ENCODE assay signal across 27 cellular contexts in genomic region chr4:141427726-141428296, GRCh38.
"Had no signal": no experiment of that assay in that cellular context is flagged by ENCODE, and none has a peak within 500 bp of the region (broad histone marks: within the 10 kb centered on the region; RNA-seq: fewer than 3 reads in every experiment).

No MANE protein-coding gene starts in this region.

- H3K36me3 ChIP-seq: adrenal gland, colonic mucosa, esophagus squamous epithelium, pancreas, right lobe of liver, uterus had no signal

- DNase-seq: activated B cell treated with CpG ODN at 0.5 μM for 24 hours; activated CD4-positive, alpha-beta T cell treated with anti-CD3 and anti-CD28 coated beads for 36 hours; activated CD4-positive, alpha-beta T cell treated with anti-CD3 and anti-CD28 coated beads, Interleukin-2, amount 50 U/mL, for 4 hours; activated CD8-positive, alpha-beta memory T cell treated with anti-CD3 and anti-CD28 coated beads, Interleukin-2, amount 50 U/mL, for 48 hours; activated naive CD4-positive, alpha-beta T cell; activated T-cell treated with anti-CD3 and anti-CD28 coated beads, Interleukin-2, amount 50 U/mL, for 4 hours; adrenal gland; colonic mucosa; esophagus squamous epithelium; hippocampal formation; mesenchymal stem cell; mucosa of descending colon; nephron progenitor cell; pancreas; psoas muscle; right lobe of liver; small intestine; stimulated activated CD4-positive, alpha-beta T cell treated with anti-CD3 and anti-CD28 coated beads, Interleukin-15, amount 100 ng/mL, for 24 hours; stimulated activated CD4-positive, alpha-beta T cell treated with anti-CD3 and anti-CD28 coated beads, Interleukin-2, amount 100 ng/mL, for 48 hours; stimulated activated naive CD4-positive, alpha-beta T cell; T-helper 1 cell; T-helper 9 cell; testis; trophoblast cell; uterus had no signal

- H3K4me1 ChIP-seq: adrenal gland, colonic mucosa, esophagus squamous epithelium, pancreas, right lobe of liver, testis, uterus had no signal

- H3K9me3 Mint-ChIP-seq: activated B cell treated with CpG ODN at 0.5 μM for 24 hours; activated T-cell treated with anti-CD3 and anti-CD28 coated beads, Interleukin-2, amount 50 U/mL, for 4 hours; activated T-helper 2 cell treated with anti-CD3 and anti-CD28 coated beads, Interferon-gamma antibody, Interleukin-2, Interleukin-4, amounts not matched to agents 10 μg/mL and 5 μg/mL and 100 μg/mL, durations not matched to agents 14 hours and 24 hours and 36 hours; nephron progenitor cell had no signal

- H3K4me1 Mint-ChIP-seq: activated B cell treated with CpG ODN at 0.5 μM for 24 hours; activated CD4-positive, alpha-beta T cell treated with anti-CD3 and anti-CD28 coated beads for 36 hours; nephron progenitor cell had no signal

- H3K9me3 ChIP-seq: adrenal gland, colonic mucosa, esophagus squamous epithelium, mucosa of descending colon, pancreas, psoas muscle, right lobe of liver, testis, uterus had no signal

- H3K27ac Mint-ChIP-seq: activated B cell treated with CpG ODN at 0.5 μM for 24 hours; activated CD4-positive, alpha-beta T cell treated with anti-CD3 and anti-CD28 coated beads for 36 hours; activated naive CD8-positive, alpha-beta T cell; activated T-helper 2 cell treated with anti-CD3 and anti-CD28 coated beads, Interferon-gamma antibody, Interleukin-2, Interleukin-4, amounts not matched to agents 10 μg/mL and 5 μg/mL and 100 μg/mL, durations not matched to agents 14 hours and 24 hours and 36 hours; nephron progenitor cell had no signal

- H3K36me3 Mint-ChIP-seq: activated naive CD8-positive, alpha-beta T cell had no signal

- H3K4me3 Mint-ChIP-seq: activated B cell treated with CpG ODN at 0.5 μM for 24 hours; activated CD4-positive, alpha-beta T cell treated with anti-CD3 and anti-CD28 coated beads for 36 hours; activated naive CD8-positive, alpha-beta T cell; activated T-cell treated with anti-CD3 and anti-CD28 coated beads, Interleukin-2, amount 50 U/mL, for 4 hours; nephron progenitor cell had no signal

- H3K27me3 Mint-ChIP-seq: activated B cell treated with CpG ODN at 0.5 μM for 24 hours had no signal

- H3K27me3 ChIP-seq: adrenal gland, colonic mucosa, esophagus squamous epithelium, pancreas, right lobe of liver, testis, uterus had no signal

- H3K27ac ChIP-seq: adrenal gland, colonic mucosa, esophagus squamous epithelium, pancreas, psoas muscle, right lobe of liver, testis, uterus had no signal

- ATAC-seq: activated CD4-positive, alpha-beta T cell treated with anti-CD3 and anti-CD28 coated beads for 36 hours; activated T-cell treated with anti-CD3 and anti-CD28 coated beads, Interleukin-2, amount 50 U/mL, for 4 hours; mucosa of descending colon; pancreas; psoas muscle; right lobe of liver had no signal

- H3K4me3 ChIP-seq: adrenal gland, colonic mucosa, esophagus squamous epithelium, mucosa of descending colon, pancreas, psoas muscle, right lobe of liver, testis, uterus had no signal
